Comparison of ENCODE assay signal across 8 cellular contexts in the genomic region with DNA sequence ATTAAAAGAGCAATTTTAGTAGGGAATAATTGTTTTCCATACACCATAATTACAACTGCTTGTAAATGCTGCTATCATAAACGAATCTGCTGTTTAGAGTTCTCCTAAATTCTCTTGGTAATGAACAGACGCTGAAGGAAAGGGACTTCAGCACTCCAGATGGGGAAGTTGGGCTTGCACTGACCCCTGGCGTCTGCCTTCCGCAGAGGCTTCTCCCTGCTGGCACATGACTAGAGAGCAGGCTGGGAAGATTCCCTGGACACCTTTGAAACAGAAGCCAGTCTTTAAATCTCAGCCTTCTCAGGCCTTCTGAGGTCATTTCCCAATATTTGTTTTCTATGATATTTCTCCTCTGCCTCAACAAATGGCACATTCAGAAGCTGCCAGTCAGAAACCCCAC.
DNase-seq lines count a peak whose midpoint lies in the region; ATAC-seq and TF ChIP-seq lines count a peak whose summit lies in the region.

No MANE protein-coding gene starts in this region.

- CTCF ChIA-PET in AG04450 (lab: Charles Lee): interaction anchor here (0.6 to 3.5 kb wide), 10 partner anchors 10 to 500 kb away, joined by 3 to 18 read pairs (median 4); no protein-coding TSS in a partner anchor

- no peak for TF ChIP-seq POLR2A in Peyer's patch (IDR thresholded peaks at IDR 0.05)
- no peak for TF ChIP-seq POLR2A in vagina (IDR thresholded peaks at IDR 0.05)

- ATAC-seq in lung (ENCODE audit: insufficient read depth, low FRiP score): no peak
- no peak for ATAC-seq in HG02840 (IDR thresholded peaks at IDR 0.05; ENCODE audit: low FRiP score, unreplicated experiment)
- ATAC-seq in HG02798 (IDR thresholded peaks at IDR 0.05; ENCODE audit: poor library complexity, unreplicated experiment): no peak

- in situ Hi-C loops in GM13977 (cut with MboI; ENCODE audit: low pct_unique_long_range_greater_than_20kb, low sequenced_read_pairs, unreplicated experiment): no loop called here

- intact Hi-C loops in vagina (cut with DNase I): loop anchor here (5.0 to 10.0 kb wide), 2 partner anchors 420 to 488 kb away; no protein-coding TSS in a partner anchor

- no peaks in the 10 kb centered on the region; the same call in 1 of the 2 replicates for H3K9me3 ChIP-seq in AG04450 (ENCODE audit: control insufficient read depth, insufficient read depth, low read length)
- H3K9me3 ChIP-seq in Peyer's patch: no peaks in the 10 kb centered on the region
- peaks cover 0 to 2% of the 10 kb centered on the region in 2 donors for H3K9me3 ChIP-seq in lung (ENCODE audit: control insufficient read depth in 2 of 2, insufficient read depth in 1 of 2, low read length in 1 of 2)
- H3K9me3 ChIP-seq in vagina: no peaks in the 10 kb centered on the region

- POLR2A ChIA-PET in AG04450 (lab: Yijun Ruan, JAX): no interaction called here

- no peaks in the 10 kb centered on the region for H3K4me1 ChIP-seq in Peyer's patch
- H3K4me1 ChIP-seq in lung (ENCODE audit: control insufficient read depth in 2 of 2, insufficient read depth in 2 of 2, low read length in 2 of 2): no peaks in the 10 kb centered on the region
- H3K4me1 ChIP-seq in vagina: no peaks in the 10 kb centered on the region

- H3K4me3 ChIP-seq in AG04450 (ENCODE audit: low read depth, low read length) (no peak overlapping the region), Peyer's patch (no peak overlapping the region), lung (no peak overlapping the region), vagina (no peak overlapping the region)

- H3K36me3 ChIP-seq in Peyer's patch (no peaks in the 10 kb centered on the region), lung (ENCODE audit: control insufficient read depth in 2 of 2, insufficient read depth in 2 of 2, low read length in 2 of 2) (no peaks in the 10 kb centered on the region), vagina (no peaks in the 10 kb centered on the region)

- TF ChIP-seq CTCF in AG04450 (IDR thresholded peaks at IDR 0.05; ENCODE audit: low read depth, low read length): peak; percentile 84
- peak; percentile 39 for TF ChIP-seq CTCF in GM13977 (IDR thresholded peaks at IDR 0.05; ENCODE audit: extremely low read depth, insufficient read depth, missing control alignments)
- peak in 4 of 6 experiments; percentile 45 to 83 (median 82) for TF ChIP-seq CTCF in Peyer's patch (IDR thresholded peaks at IDR 0.05)
- TF ChIP-seq CTCF in lung (IDR thresholded peaks at IDR 0.05; ENCODE audit: control extremely low read depth, extremely low read depth): peak; percentile 62
- peak in 2 of 3 experiments; percentile 64 to 75 for TF ChIP-seq CTCF in vagina (IDR thresholded peaks at IDR 0.05)

- DNase-seq in AG04450 (ENCODE audit: low read depth, low spot score) (peak; percentile 23), GM13977 (ENCODE audit: low spot score) (peak; percentile 37), Peyer's patch (peak in 2 of 3 donors; percentile 80 to 81), ecto neural progenitor cell (ENCODE audit: low spot score) (peak; percentile 75), lung (ENCODE audit: low spot score) (peak; percentile 45), vagina (ENCODE audit: extremely low spot score in 2 of 2) (no peak)

- H3K27ac ChIP-seq in AG04450 (ENCODE audit: low read depth, low read length): no peak overlapping the region
- no peak overlapping the region for H3K27ac ChIP-seq in Peyer's patch
- no peak overlapping the region for H3K27ac ChIP-seq in lung (ENCODE audit: low read depth in 1 of 2, low read length in 1 of 2)
- no peak overlapping the region for H3K27ac ChIP-seq in vagina

- 2 to 9% methylated on average over 4 of the region's 4 CpGs for WGBS in lung, 2 donors

- H3K27me3 ChIP-seq in AG04450 (ENCODE audit: control insufficient read depth, insufficient read depth, low read length) (no peaks in the 10 kb centered on the region), Peyer's patch (no peaks in the 10 kb centered on the region), lung (ENCODE audit: control insufficient read depth, insufficient read depth) (no peaks in the 10 kb centered on the region), vagina (no peaks in the 10 kb centered on the region)

Comparison
In these comparisons a context has a peak if more than half of its experiments do, and no peak if none do; other contexts are left out.
1. DNase-seq: peak in AG04450 (single experiment), GM13977 (single experiment), Peyer's patch (2 of 3), ecto neural progenitor cell (single experiment) and lung (single experiment); none in vagina (0 of 2).
2. Peak in every context shown above with its lines, with median percentiles within 50 percentile points of each other: CTCF ChIP-seq.